1 cellular context compared by ENCODE assay signal in genomic region chr3:44762170-44762677, GRCh38.
TF ChIP-seq lines count a peak whose summit lies in the region.

No MANE protein-coding gene starts in this region.

TF ChIP-seq in HEK293, 187 proteins besides CTCF, POLR2A, EP300 and RAD21 (continued from another document):
- TF ChIP-seq ZNF335 (tag by site-specific recombination; conservative IDR thresholded peaks at IDR 0.05) (0 out of 2 replicates have a peak, but pooled peaks have one; percentile 1), BCL11B (tag by site-specific recombination; IDR thresholded peaks at IDR 0.05; ENCODE audit: low read depth) (no peak)
